In genomic region chr17:27879987-27880608, GRCh38 we compare ENCODE assay signal across 1 cellular context.
TF ChIP-seq lines count a peak whose summit lies in the region.

No MANE protein-coding gene starts in this region.

TF ChIP-seq in HepG2, 621 proteins besides CTCF, POLR2A, EP300 and RAD21 (continued from another document):
- TF ChIP-seq, protein P1, sequence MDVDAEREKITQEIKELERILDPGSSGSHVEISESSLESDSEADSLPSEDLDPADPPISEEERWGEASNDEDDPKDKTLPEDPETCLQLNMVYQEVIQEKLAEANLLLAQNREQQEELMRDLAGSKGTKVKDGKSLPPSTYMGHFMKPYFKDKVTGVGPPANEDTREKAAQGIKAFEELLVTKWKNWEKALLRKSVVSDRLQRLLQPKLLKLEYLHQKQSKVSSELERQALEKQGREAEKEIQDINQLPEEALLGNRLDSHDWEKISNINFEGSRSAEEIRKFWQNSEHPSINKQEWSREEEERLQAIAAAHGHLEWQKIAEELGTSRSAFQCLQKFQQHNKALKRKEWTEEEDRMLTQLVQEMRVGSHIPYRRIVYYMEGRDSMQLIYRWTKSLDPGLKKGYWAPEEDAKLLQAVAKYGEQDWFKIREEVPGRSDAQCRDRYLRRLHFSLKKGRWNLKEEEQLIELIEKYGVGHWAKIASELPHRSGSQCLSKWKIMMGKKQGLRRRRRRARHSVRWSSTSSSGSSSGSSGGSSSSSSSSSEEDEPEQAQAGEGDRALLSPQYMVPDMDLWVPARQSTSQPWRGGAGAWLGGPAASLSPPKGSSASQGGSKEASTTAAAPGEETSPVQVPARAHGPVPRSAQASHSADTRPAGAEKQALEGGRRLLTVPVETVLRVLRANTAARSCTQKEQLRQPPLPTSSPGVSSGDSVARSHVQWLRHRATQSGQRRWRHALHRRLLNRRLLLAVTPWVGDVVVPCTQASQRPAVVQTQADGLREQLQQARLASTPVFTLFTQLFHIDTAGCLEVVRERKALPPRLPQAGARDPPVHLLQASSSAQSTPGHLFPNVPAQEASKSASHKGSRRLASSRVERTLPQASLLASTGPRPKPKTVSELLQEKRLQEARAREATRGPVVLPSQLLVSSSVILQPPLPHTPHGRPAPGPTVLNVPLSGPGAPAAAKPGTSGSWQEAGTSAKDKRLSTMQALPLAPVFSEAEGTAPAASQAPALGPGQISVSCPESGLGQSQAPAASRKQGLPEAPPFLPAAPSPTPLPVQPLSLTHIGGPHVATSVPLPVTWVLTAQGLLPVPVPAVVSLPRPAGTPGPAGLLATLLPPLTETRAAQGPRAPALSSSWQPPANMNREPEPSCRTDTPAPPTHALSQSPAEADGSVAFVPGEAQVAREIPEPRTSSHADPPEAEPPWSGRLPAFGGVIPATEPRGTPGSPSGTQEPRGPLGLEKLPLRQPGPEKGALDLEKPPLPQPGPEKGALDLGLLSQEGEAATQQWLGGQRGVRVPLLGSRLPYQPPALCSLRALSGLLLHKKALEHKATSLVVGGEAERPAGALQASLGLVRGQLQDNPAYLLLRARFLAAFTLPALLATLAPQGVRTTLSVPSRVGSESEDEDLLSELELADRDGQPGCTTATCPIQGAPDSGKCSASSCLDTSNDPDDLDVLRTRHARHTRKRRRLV (CRISPR knock-in tag; IDR thresholded peaks at IDR 0.05): no peak
- no peak for TF ChIP-seq NKX3-1 (CRISPR knock-in tag; IDR thresholded peaks at IDR 0.05)
